Comparison of ENCODE assay signal across 1 cellular context in the genomic region with DNA sequence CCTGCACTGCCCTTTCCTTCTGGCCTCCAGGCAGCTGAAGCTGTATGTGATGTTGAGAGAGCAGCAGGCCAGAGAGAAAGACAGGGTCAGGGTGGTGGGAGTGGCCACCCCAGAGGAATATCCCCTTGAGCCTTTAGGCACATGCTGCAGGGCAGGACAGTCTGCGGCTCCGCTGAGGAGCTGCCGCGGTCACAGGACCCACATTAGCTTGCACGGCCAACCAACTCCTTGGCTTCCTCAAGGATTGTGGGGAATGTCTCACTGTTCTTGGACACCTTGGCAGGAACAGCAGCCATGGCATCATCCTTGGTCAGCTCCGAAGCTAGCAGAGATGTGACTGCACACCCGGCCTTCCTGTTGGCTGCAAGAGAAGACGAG.
TF ChIP-seq lines count a peak whose summit lies in the region.

No MANE protein-coding gene starts in this region.

TF ChIP-seq in GM23338, 12 proteins besides CTCF, POLR2A, EP300 and RAD21 (continued from another document):
- no peak for TF ChIP-seq STAT1 (IDR thresholded peaks at IDR 0.05; ENCODE audit: unreplicated experiment)
- TF ChIP-seq JUNB (IDR thresholded peaks at IDR 0.05; ENCODE audit: unreplicated experiment) = no peak
- no peak for TF ChIP-seq NANOG (IDR thresholded peaks at IDR 0.05; ENCODE audit: borderline replicate concordance)
- TF ChIP-seq, protein P1, sequence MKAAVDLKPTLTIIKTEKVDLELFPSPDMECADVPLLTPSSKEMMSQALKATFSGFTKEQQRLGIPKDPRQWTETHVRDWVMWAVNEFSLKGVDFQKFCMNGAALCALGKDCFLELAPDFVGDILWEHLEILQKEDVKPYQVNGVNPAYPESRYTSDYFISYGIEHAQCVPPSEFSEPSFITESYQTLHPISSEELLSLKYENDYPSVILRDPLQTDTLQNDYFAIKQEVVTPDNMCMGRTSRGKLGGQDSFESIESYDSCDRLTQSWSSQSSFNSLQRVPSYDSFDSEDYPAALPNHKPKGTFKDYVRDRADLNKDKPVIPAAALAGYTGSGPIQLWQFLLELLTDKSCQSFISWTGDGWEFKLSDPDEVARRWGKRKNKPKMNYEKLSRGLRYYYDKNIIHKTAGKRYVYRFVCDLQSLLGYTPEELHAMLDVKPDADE (IDR thresholded peaks at IDR 0.05) = no peak
- no peak for TF ChIP-seq ZNF331 (CRISPR knock-in tag; IDR thresholded peaks at IDR 0.05; ENCODE audit: low read depth)
- no peak for TF ChIP-seq ZNF114 (CRISPR knock-in tag; IDR thresholded peaks at IDR 0.05)
- TF ChIP-seq, protein P2, sequence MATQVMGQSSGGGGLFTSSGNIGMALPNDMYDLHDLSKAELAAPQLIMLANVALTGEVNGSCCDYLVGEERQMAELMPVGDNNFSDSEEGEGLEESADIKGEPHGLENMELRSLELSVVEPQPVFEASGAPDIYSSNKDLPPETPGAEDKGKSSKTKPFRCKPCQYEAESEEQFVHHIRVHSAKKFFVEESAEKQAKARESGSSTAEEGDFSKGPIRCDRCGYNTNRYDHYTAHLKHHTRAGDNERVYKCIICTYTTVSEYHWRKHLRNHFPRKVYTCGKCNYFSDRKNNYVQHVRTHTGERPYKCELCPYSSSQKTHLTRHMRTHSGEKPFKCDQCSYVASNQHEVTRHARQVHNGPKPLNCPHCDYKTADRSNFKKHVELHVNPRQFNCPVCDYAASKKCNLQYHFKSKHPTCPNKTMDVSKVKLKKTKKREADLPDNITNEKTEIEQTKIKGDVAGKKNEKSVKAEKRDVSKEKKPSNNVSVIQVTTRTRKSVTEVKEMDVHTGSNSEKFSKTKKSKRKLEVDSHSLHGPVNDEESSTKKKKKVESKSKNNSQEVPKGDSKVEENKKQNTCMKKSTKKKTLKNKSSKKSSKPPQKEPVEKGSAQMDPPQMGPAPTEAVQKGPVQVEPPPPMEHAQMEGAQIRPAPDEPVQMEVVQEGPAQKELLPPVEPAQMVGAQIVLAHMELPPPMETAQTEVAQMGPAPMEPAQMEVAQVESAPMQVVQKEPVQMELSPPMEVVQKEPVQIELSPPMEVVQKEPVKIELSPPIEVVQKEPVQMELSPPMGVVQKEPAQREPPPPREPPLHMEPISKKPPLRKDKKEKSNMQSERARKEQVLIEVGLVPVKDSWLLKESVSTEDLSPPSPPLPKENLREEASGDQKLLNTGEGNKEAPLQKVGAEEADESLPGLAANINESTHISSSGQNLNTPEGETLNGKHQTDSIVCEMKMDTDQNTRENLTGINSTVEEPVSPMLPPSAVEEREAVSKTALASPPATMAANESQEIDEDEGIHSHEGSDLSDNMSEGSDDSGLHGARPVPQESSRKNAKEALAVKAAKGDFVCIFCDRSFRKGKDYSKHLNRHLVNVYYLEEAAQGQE (IDR thresholded peaks at IDR 0.05; ENCODE audit: unreplicated experiment) = no peak
- no peak for TF ChIP-seq EZH2 (IDR thresholded peaks at IDR 0.05; ENCODE audit: low read depth, unreplicated experiment)
TF ChIP-seq in GM23338: peak in this region for 0.
